1 cellular context compared by ENCODE assay signal in genomic region chr3:174862101-174862500, GRCh38.
TF ChIP-seq lines count a peak whose summit lies in the region.

No MANE protein-coding gene starts in this region.

TF ChIP-seq in GM23338, 12 proteins besides CTCF, POLR2A, EP300 and RAD21 (continued from another document):
- peak; percentile 43; the same call in 1 of the 2 replicates for TF ChIP-seq ZNF462 (CRISPR knock-in tag; IDR thresholded peaks at IDR 0.05)
TF ChIP-seq in GM23338: peak in this region for 1.
